Comparison of ENCODE assay signal across 12 cellular contexts in genomic region chr12:64671682-64672081, GRCh38.
A peak's percentile ranks its signal among the peaks of the same experiment; 100 is the strongest.
DNase-seq lines count a peak whose midpoint lies in the region; ATAC-seq, FAIRE-seq and TF ChIP-seq lines count a peak whose summit lies in the region.
"Had no signal": no experiment of that assay in that cellular context is flagged by ENCODE, and none has a peak within 500 bp of the region (broad histone marks: within the 10 kb centered on the region; RNA-seq: fewer than 3 reads in every experiment).

No MANE protein-coding gene starts in this region.

- no peaks in the 10 kb centered on the region for H3K36me3 ChIP-seq in heart right ventricle
- peaks cover 6% of the 10 kb centered on the region; the same call in 1 of the 3 replicates for H3K36me3 ChIP-seq in K562 (ENCODE audit: control insufficient read depth, insufficient read depth, low read length)
- H3K36me3 ChIP-seq in uterus: no peaks in the 10 kb centered on the region
- H3K36me3 ChIP-seq in OCI-LY7 (ENCODE audit: insufficient read depth, low read length): no peaks in the 10 kb centered on the region

- peak overlapping the region; percentile 64 for H3K27ac Mint-ChIP-seq in mesothelial cell of epicardium

- TF ChIP-seq EP300 in K562 (IDR thresholded peaks at IDR 0.05; ENCODE audit: low read length): no peak

- H3K79me2 ChIP-seq in K562 (ENCODE audit: control insufficient read depth, insufficient read depth, low read length) (peaks cover 85% of the 10 kb centered on the region), OCI-LY7 (ENCODE audit: insufficient read depth, low read depth, low read length) (peaks cover 92% of the 10 kb centered on the region)

- no peak for FAIRE-seq in K562 (lab: Jason Lieb, UNC)

- H2AFZ ChIP-seq in K562 (ENCODE audit: low read depth, low read length) (no peak overlapping the region), OCI-LY7 (ENCODE audit: low read length) (no peak overlapping the region)

- TF ChIP-seq POLR2A in K562 (conservative IDR thresholded peaks at IDR 0.05): no peak
- TF ChIP-seq POLR2A in uterus (IDR thresholded peaks at IDR 0.05): no peak

- no peaks in the 10 kb centered on the region for H3K27me3 Mint-ChIP-seq in mesothelial cell of epicardium (ENCODE audit: low read depth)

- H3K4me1 Mint-ChIP-seq in mesothelial cell of epicardium: peaks cover 58% of the 10 kb centered on the region

- H3K27ac ChIP-seq in heart right ventricle (peak overlapping the region; percentile 30 to 89 (median 80)), K562 (ENCODE audit: extremely low read depth, low read depth, low read length) (peak overlapping the region; percentile 82; the same call in 1 of the 3 replicates), uterus (peak overlapping the region; percentile 79 to 86), OCI-LY7 (ENCODE audit: low read depth, low read length, poor library complexity, severe bottlenecking) (no peak overlapping the region)

- CTCF ChIA-PET in K562 (lab: Yijun Ruan, JAX; ENCODE audit: low intra/inter-chr PET ratio): no interaction called here
- CTCF ChIA-PET in OCI-LY7 (lab: Charles Lee; ENCODE audit: unreplicated experiment): no interaction called here

- no peaks in the 10 kb centered on the region for H3K27me3 ChIP-seq in heart right ventricle
- H3K27me3 ChIP-seq in K562 (ENCODE audit: control insufficient read depth in 2 of 2, insufficient read depth in 2 of 2, low read length in 2 of 2): no peaks in the 10 kb centered on the region
- no peaks in the 10 kb centered on the region for H3K27me3 ChIP-seq in uterus
- H3K27me3 ChIP-seq: dorsolateral prefrontal cortex had no signal

- in situ Hi-C loops in K562 (cut with MboI): no loop called here

- no peak for TF ChIP-seq CTCF in heart right ventricle (IDR thresholded peaks at IDR 0.05)
- no peak for TF ChIP-seq CTCF in K562 (IDR thresholded peaks at IDR 0.05 in 2 of 3, conservative IDR thresholded peaks at IDR 0.05 in 1 of 3; ENCODE audit: insufficient read depth in 2 of 3, low read depth in 1 of 3, low read length in 3 of 3)
- no peak for TF ChIP-seq CTCF in mesothelial cell of epicardium (IDR thresholded peaks at IDR 0.05; ENCODE audit: unreplicated experiment)
- no peak for TF ChIP-seq CTCF in uterus (IDR thresholded peaks at IDR 0.05)
- TF ChIP-seq CTCF in OCI-LY7 (conservative IDR thresholded peaks at IDR 0.05; ENCODE audit: low read length): no peak

- no peaks in the 10 kb centered on the region for H3K9me3 ChIP-seq in heart right ventricle
- no peaks in the 10 kb centered on the region for H3K9me3 ChIP-seq in K562 (replicated peaks; ENCODE audit: control insufficient read depth, insufficient read depth, low read depth, low read length)
- H3K9me3 ChIP-seq in uterus: no peaks in the 10 kb centered on the region
- H3K9me3 ChIP-seq in OCI-LY7 (ENCODE audit: low read length): no peaks in the 10 kb centered on the region

- no peak for TF ChIP-seq RAD21 in K562 (CRISPR knock-in tag; conservative IDR thresholded peaks at IDR 0.05 in 1 of 2, IDR thresholded peaks at IDR 0.05 in 1 of 2)

- H3K4me3 Mint-ChIP-seq in mesothelial cell of epicardium: no peak overlapping the region

- H3K9me1 ChIP-seq in K562 (ENCODE audit: control insufficient read depth, insufficient read depth, low read length): no peaks in the 10 kb centered on the region

- POLR2A ChIA-PET in K562 (lab: Yijun Ruan, JAX): no interaction called here
- POLR2A ChIA-PET in OCI-LY7 (lab: Charles Lee): no interaction called here

- H3K4me2 ChIP-seq in K562 (ENCODE audit: insufficient read depth, low read length) (no peak overlapping the region), OCI-LY7 (ENCODE audit: low read length) (no peak overlapping the region)

- no TSS peak for BruUV-seq in K562 (replicated peaks; lab: Mats Ljungman, UMichigan)
- no TSS peak for BruUV-seq in OCI-LY7 (replicated peaks; lab: Mats Ljungman, UMichigan)

- intact Hi-C loops in heart right ventricle (cut with DNase I): loop anchor here in 2 of 10 donors (5.0 kb wide), 2 partner anchors 39 to 59 kb away; partner anchors contain the start of gene RASSF3 (in 1 of the 2)
- intact Hi-C loops in Right ventricle myocardium superior (cut with DNase I): no loop called here
- intact Hi-C loops in K562 (cut with micrococcal nuclease): loop anchor here (2.0 kb wide), 1 partner anchor 63 kb away; no protein-coding TSS in a partner anchor
- intact Hi-C loops in uterus (cut with DNase I; ENCODE audit: low total_unique reads): no loop called here
- intact Hi-C loops in OCI-LY7 (cut with micrococcal nuclease; ENCODE audit: unreplicated experiment): no loop called here

- no peak for ATAC-seq in heart right ventricle
- no peak for ATAC-seq in Right ventricle myocardium superior (ENCODE audit: poor library complexity)
- ATAC-seq in K562: peak; percentile 12; the same call in 2 of the 3 replicates
- no peak for ATAC-seq in HG02884 (IDR thresholded peaks at IDR 0.05; ENCODE audit: unreplicated experiment)

- no peak overlapping the region; a peak in 1 of 4 replicates for H3K9ac ChIP-seq in K562 (ENCODE audit: insufficient read depth in 1 of 2, low read depth in 2 of 2, low read length in 2 of 2)

- 37 to 47% methylated on average over 4 of the region's 4 CpGs for WGBS in heart right ventricle, 2 donors
- WGBS in K562 (ENCODE audit: insufficient coverage, low coverage, missing lambda C conversion rate): 18% methylated on average over 4 of the region's 4 CpGs

- H3K4me1 ChIP-seq in heart right ventricle (peaks cover 32 to 100% (median 97%) of the 10 kb centered on the region in 9 donors), K562 (replicated peaks in 1 of 2; ENCODE audit: control insufficient read depth in 2 of 2, insufficient read depth in 2 of 2, low read length in 2 of 2) (peaks cover 46 to 73% of the 10 kb centered on the region in 2 experiments), uterus (peaks cover 0 to 23% of the 10 kb centered on the region in 2 donors), OCI-LY7 (ENCODE audit: insufficient read depth, low read length, poor library complexity, severe bottlenecking) (peaks cover 87% of the 10 kb centered on the region)

- DNase-seq in heart right ventricle (no peak), Right ventricle myocardium superior (no peak), K562 (ENCODE audit: extremely low read depth in 1 of 4, low spot score in 3 of 4) (no peak), mesothelial cell of epicardium (ENCODE audit: low spot score in 2 of 2, unreplicated experiment in 2 of 2) (no peak), uterus (no peak), OCI-LY7 (ENCODE audit: low spot score) (no peak)
- no peak for DNase-seq in effector CD4-positive, alpha-beta T cell
- DNase-seq: activated CD8-positive, alpha-beta memory T cell treated with anti-CD3 and anti-CD28 coated beads, Interleukin-2, amount 50 U/mL, for 4 hours; dorsolateral prefrontal cortex; NCI-H2081; SHP77 treated with DMSO at 0.1 percent for 48 hours had no signal

- no peaks in the 10 kb centered on the region for H3K36me3 Mint-ChIP-seq in mesothelial cell of epicardium

- no peaks in the 10 kb centered on the region for H4K20me1 ChIP-seq in K562 (replicated peaks; ENCODE audit: control insufficient read depth, insufficient read depth, low read length)
- H4K20me1 ChIP-seq in OCI-LY7 (ENCODE audit: insufficient read depth, low read length): peaks cover 10% of the 10 kb centered on the region; the same call in 1 of the 2 replicates

- H3K9me2 ChIP-seq in OCI-LY7 (ENCODE audit: insufficient read depth, low read length): no peaks in the 10 kb centered on the region

- H3K9me3 Mint-ChIP-seq in mesothelial cell of epicardium: no peaks in the 10 kb centered on the region

- H3K4me3 ChIP-seq in heart right ventricle (no peak overlapping the region), K562 (no peak overlapping the region), uterus (no peak overlapping the region), OCI-LY7 (ENCODE audit: low read depth, low read length, poor library complexity, severe bottlenecking) (no peak overlapping the region)
- H3K4me3 ChIP-seq: dorsolateral prefrontal cortex had no signal

TF ChIP-seq in K562, 482 proteins besides CTCF, POLR2A, EP300 and RAD21:
- TF ChIP-seq PKNOX1 (IDR thresholded peaks at IDR 0.05): 0 out of 2 replicates have a peak, but pooled peaks have one; percentile 22
- TF ChIP-seq CEBPB (tag; IDR thresholded peaks at IDR 0.05): no peak
- TF ChIP-seq SRF (CRISPR knock-in tag; IDR thresholded peaks at IDR 0.05): peak in 1 of 2 experiments; percentile 87; a peak in 2 of 4 replicates
- peak; percentile 10; the same call in 1 of the 2 replicates for TF ChIP-seq L3MBTL2 (IDR thresholded peaks at IDR 0.05)
